Comparison of ENCODE assay signal across 12 cellular contexts in the genomic region with DNA sequence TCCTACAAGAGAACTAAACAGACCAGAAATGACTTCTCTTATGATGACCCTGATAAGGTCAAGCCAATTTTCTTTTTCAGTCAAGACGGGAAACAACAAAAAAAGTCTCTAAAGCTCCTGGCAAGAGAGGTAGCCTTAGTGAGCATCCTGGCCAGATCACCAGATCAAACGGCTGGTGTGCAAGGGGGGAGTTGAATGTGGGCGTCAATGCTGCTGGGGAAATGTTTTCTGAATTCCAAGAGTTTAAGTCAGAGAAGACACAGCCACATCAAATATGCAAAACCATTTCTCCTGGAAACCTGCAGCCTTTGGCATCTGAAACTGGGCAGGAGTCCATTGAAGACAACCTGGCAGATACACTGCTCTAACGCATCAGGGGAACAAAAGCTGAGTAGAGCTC. TPM values are rescaled to one million over a fixed set of nuclear protein-coding genes. Genes with fewer than 3 reads are reported as not detected.
DNase-seq lines count a peak whose midpoint lies in the region; ATAC-seq, FAIRE-seq and TF ChIP-seq lines count a peak whose summit lies in the region.
"Had no signal": no experiment of that assay in that cellular context is flagged by ENCODE, and none has a peak within 500 bp of the region (broad histone marks: within the 10 kb centered on the region; RNA-seq: fewer than 3 reads in every experiment).

No MANE protein-coding gene starts in this region.

- peak; percentile 60 for FAIRE-seq in HTR-8/SVneo (lab: Jason Lieb, UNC)
- FAIRE-seq: pancreas had no signal

- no peak for ATAC-seq in memory B cell (ENCODE audit: low read depth)
- ATAC-seq in GM21529 (IDR thresholded peaks at IDR 0.05; ENCODE audit: unreplicated experiment) = no peak
- ATAC-seq: Panc1 had no signal

- POLR2A ChIA-PET in MCF 10A (lab: Yijun Ruan, JAX) = no interaction called here

- H3K9me3 Mint-ChIP-seq in MCF 10A (ENCODE audit: unreplicated experiment) = no peaks in the 10 kb centered on the region
- no peaks in the 10 kb centered on the region for H3K9me3 Mint-ChIP-seq in memory B cell
- peaks cover 7% of the 10 kb centered on the region for H3K9me3 Mint-ChIP-seq in glutamatergic neuron (ENCODE audit: unreplicated experiment)

- H3K27me3 Mint-ChIP-seq in MCF 10A (ENCODE audit: insufficient read depth, unreplicated experiment) (no peaks in the 10 kb centered on the region), memory B cell (no peaks in the 10 kb centered on the region), glutamatergic neuron (ENCODE audit: unreplicated experiment) (peaks cover 9% of the 10 kb centered on the region)

- CTCF ChIA-PET in MCF 10A (lab: Yijun Ruan, JAX) = interaction anchor here (0.5 to 1.9 kb wide), 7 partner anchors 15 to 648 kb away, joined by 3 to 12 read pairs (median 4); no protein-coding TSS in a partner anchor

- TF ChIP-seq CTCF in MCF 10A (IDR thresholded peaks at IDR 0.05; ENCODE audit: unreplicated experiment) (no peak), glutamatergic neuron (IDR thresholded peaks at IDR 0.05; ENCODE audit: partially characterized antibody, unreplicated experiment) (no peak)

- H3K4me1 Mint-ChIP-seq in MCF 10A (ENCODE audit: insufficient read depth, unreplicated experiment) (no peaks in the 10 kb centered on the region), memory B cell (peaks cover 43% of the 10 kb centered on the region), glutamatergic neuron (ENCODE audit: low read depth, unreplicated experiment) (peaks cover 41% of the 10 kb centered on the region)

- peak; percentile 82 for DNase-seq in AG08396 (ENCODE audit: low spot score)
- DNase-seq in HTR-8/SVneo (ENCODE audit: insufficient read length, low spot score) = peak; percentile 59
- DNase-seq in MCF 10A (ENCODE audit: unreplicated experiment) = peak; percentile 41
- no peak for DNase-seq in memory B cell (ENCODE audit: low spot score in 2 of 2)
- no peak for DNase-seq in superior temporal gyrus (ENCODE audit: extremely low spot score)
- no peak for DNase-seq in NCI-H774 (lab: John Stamatoyannopoulos, UW)
- DNase-seq in glutamatergic neuron = no peak
- DNase-seq: activated CD4-positive, alpha-beta T cell treated with anti-CD3 and anti-CD28 coated beads, Interleukin-2, amount 50 U/mL, for 1 hour; anterior cingulate cortex; pancreas had no signal

- H3K36me3 Mint-ChIP-seq in MCF 10A (ENCODE audit: insufficient read depth, unreplicated experiment) (peaks cover 86% of the 10 kb centered on the region), memory B cell (peaks cover 31% of the 10 kb centered on the region), glutamatergic neuron (ENCODE audit: unreplicated experiment) (peaks cover 20% of the 10 kb centered on the region)

- H3K4me3 Mint-ChIP-seq in MCF 10A (ENCODE audit: unreplicated experiment) (no peak overlapping the region), memory B cell (no peak overlapping the region), glutamatergic neuron (ENCODE audit: unreplicated experiment) (no peak overlapping the region)

- H3K27ac Mint-ChIP-seq in MCF 10A (ENCODE audit: low read depth, unreplicated experiment) = no peak overlapping the region
- H3K27ac Mint-ChIP-seq in memory B cell = peak overlapping the region; percentile 83
- no peak overlapping the region for H3K27ac Mint-ChIP-seq in glutamatergic neuron (ENCODE audit: unreplicated experiment)

- intact Hi-C loops in MCF 10A (cut with micrococcal nuclease) = no loop called here

- BruUV-seq in MCF 10A (replicated peaks; lab: Mats Ljungman, UMichigan) = no TSS peak

RNA-seq across cellular contexts. Expression of gene SELPLG, which starts 16.0 kb away (rescaled TPM):
- total RNA-seq in MCF 10A (2022) (0.86 and 1.2 TPM in 2 replicates), glutamatergic neuron (ENCODE audit: unreplicated experiment) (0.34 TPM)

RNA-seq across cellular contexts. Expression of gene TMEM119, which starts 51.8 kb away (rescaled TPM):
- total RNA-seq in MCF 10A (2022) (not detected in 2 replicates), glutamatergic neuron (ENCODE audit: unreplicated experiment) (0.15 TPM)

Comparison
In these comparisons a context has a peak if more than half of its experiments do, and no peak if none do; other contexts are left out.
1. DNase-seq: peak in AG08396 (single experiment), HTR-8/SVneo (single experiment) and MCF 10A (single experiment); none in memory B cell (0 of 2), superior temporal gyrus (single experiment), NCI-H774 (single experiment) and glutamatergic neuron (single experiment).